2 cellular contexts compared by ENCODE assay signal in the genomic region with DNA sequence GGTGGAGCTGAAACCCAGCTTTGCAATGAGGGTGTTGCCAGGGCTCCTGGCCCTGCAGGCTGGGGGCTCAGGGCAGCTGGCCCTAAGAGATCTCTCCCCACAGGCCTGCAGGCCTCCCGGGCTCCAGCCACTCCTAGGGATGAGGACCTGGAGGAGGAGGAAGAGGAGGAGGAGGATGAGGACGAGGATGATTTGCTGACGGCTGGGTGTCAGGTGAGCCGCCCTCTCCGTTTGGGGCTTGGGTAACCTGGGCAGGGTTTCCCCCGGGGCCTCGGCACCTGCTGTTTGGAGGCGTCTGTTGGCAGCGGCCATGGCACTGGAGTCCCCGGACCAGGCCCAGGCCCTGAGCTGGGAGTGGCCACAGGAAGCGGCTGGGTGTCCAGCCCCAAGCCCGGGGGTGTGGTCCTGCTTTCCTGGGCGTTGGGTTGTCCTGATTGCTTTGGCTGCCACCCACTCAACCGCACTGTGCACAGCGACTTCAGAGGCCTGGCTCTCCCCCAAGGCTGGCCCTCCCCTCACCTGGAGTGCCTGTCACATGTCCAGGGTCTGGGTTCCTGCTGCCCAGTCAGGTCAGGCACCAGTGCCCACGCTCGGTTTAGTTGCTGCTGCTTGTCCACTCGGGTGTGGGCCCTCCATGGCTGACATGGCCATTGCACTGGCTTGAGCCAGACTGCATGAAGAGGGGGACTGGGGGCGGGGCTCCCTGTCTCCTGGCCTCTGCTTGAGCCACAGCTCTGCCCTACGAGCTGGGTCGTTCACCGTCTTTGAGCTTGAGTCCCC.
A peak's percentile ranks its signal among the peaks of the same experiment; 100 is the strongest.
TF ChIP-seq lines count a peak whose summit lies in the region.

No MANE protein-coding gene starts in this region.

TF ChIP-seq in HepG2, 621 proteins besides CTCF, POLR2A, EP300 and RAD21:
- no peak for TF ChIP-seq TAF15 (IDR thresholded peaks at IDR 0.05; ENCODE audit: low read depth, low read length, poor library complexity, severe bottlenecking)
- TF ChIP-seq RBFOX2 (IDR thresholded peaks at IDR 0.05; ENCODE audit: low read depth, low read length) = peak; percentile 41; the same call in 1 of the 2 replicates

TF ChIP-seq in WTC11, 78 proteins besides CTCF, POLR2A, EP300 and RAD21:
- TF ChIP-seq NR3C1 (CRISPR knock-in tag; conservative IDR thresholded peaks at IDR 0.05; ENCODE audit: low read depth) (no peak), ATF1 (CRISPR knock-in tag; IDR thresholded peaks at IDR 0.05) (0 out of 2 replicates have a peak, but pooled peaks have one; percentile 29)
